19 cellular contexts compared by ENCODE assay signal in the genomic region with DNA sequence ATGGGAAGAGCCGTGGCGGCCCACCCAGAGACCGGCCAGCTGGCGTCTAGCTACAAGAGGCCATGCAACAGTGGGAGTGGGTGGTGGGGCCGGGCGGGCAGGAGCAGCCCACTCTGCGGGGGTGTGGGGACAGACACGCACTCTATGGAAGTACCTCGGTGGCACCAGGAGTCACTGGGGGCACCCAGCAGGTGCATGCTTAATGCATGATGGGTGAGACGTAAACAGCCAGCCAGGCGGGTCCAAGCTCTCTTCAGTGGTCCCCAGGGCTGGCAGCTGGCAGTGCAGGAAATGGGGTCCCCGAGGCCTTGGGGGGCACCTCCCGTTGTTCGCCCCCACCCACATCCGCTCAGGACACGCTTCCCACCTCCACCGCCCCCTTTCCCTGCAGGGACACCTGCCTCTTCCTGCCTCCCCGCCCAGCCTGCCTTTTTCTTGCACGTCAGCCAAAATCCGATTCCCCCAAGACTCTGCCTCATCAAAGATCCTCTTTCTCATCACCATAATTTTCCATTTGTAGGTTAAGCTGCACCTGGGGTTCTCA. TPM values are rescaled to one million over a fixed set of nuclear protein-coding genes. Genes with fewer than 3 reads are reported as not detected.
DNase-seq lines count a peak whose midpoint lies in the region; ATAC-seq and TF ChIP-seq lines count a peak whose summit lies in the region.
"Had no signal": no experiment of that assay in that cellular context is flagged by ENCODE, and none has a peak within 500 bp of the region (broad histone marks: within the 10 kb centered on the region; RNA-seq: fewer than 3 reads in every experiment).

No MANE protein-coding gene starts in this region.

- H3F3A ChIP-seq in Loucy (ENCODE audit: low read depth) = no peaks in the 10 kb centered on the region

- peak overlapping the region; percentile 58 for H3K4me3 Mint-ChIP-seq in stimulated activated memory B cell treated with anti-CD40 and anti-IgM and Interleukin-4, amounts not matched to agents 10 μg/mL and 1 μg/mL and 100 μg/mL, for 72 hours
- H3K4me3 Mint-ChIP-seq: neural crest cell had no signal

- H3K4me3 ChIP-seq in Loucy (ENCODE audit: low read length, poor library complexity, severe bottlenecking) = peak overlapping the region; percentile 11
- H3K4me3 ChIP-seq: GM12878, heart right ventricle had no signal

- ATAC-seq in stimulated activated memory B cell treated with anti-CD40 and anti-IgM and Interleukin-4, amounts not matched to agents 10 μg/mL and 1 μg/mL and 100 μg/mL, for 72 hours = peak; percentile 74
- ATAC-seq in HG03108 (IDR thresholded peaks at IDR 0.05; ENCODE audit: unreplicated experiment) (no peak), esophagus mucosa (no peak), HG02970 (IDR thresholded peaks at IDR 0.05; ENCODE audit: low FRiP score, unreplicated experiment) (no peak)
- ATAC-seq: HCT116, PC-3 had no signal

- no peak for TF ChIP-seq CTCF in Loucy (conservative IDR thresholded peaks at IDR 0.05; ENCODE audit: low read length)

- no peaks in the 10 kb centered on the region for H3K9me3 ChIP-seq in Loucy (ENCODE audit: insufficient read depth, low read depth, low read length)

- no peaks in the 10 kb centered on the region for H3K4me1 ChIP-seq in Loucy (ENCODE audit: insufficient read depth, low read length, poor library complexity, severe bottlenecking)
- H3K4me1 ChIP-seq: Caco-2 had no signal

- H3K27me3 ChIP-seq in Loucy (ENCODE audit: insufficient read depth, low read length, poor library complexity, severe bottlenecking) = no peaks in the 10 kb centered on the region

- peak overlapping the region; percentile 10 for H3K4me2 ChIP-seq in Loucy (ENCODE audit: low read depth, low read length, poor library complexity, severe bottlenecking)

- peak overlapping the region; percentile 82 for H3K27ac Mint-ChIP-seq in stimulated activated memory B cell treated with anti-CD40 and anti-IgM and Interleukin-4, amounts not matched to agents 10 μg/mL and 1 μg/mL and 100 μg/mL, for 72 hours

- H3K9me2 ChIP-seq in Loucy (replicated peaks; ENCODE audit: low read depth, low read length) = no peaks in the 10 kb centered on the region

- peak; percentile 60 for DNase-seq in activated CD8-positive, alpha-beta memory T cell treated with anti-CD3 and anti-CD28 coated beads for 24 hours
- no peak for DNase-seq in activated CD8-positive, alpha-beta memory T cell treated with anti-CD3 and anti-CD28 coated beads, Interleukin-2, amount 50 U/mL, for 48 hours
- DNase-seq in activated naive CD4-positive, alpha-beta T cell treated with anti-CD3 and anti-CD28 coated beads, Interleukin-2, amount 50 U/mL, for 16 hours = peak; percentile 22
- DNase-seq: Caco-2; central memory CD4-positive, alpha-beta T cell; effector CD4-positive, alpha-beta T cell; heart right ventricle; islet precursor cell; NCI-H2029 treated with DMSO at 0.1 percent for 48 hours; PC-3; substantia nigra had no signal

- H3K36me3 Mint-ChIP-seq in stimulated activated memory B cell treated with anti-CD40 and anti-IgM and Interleukin-4, amounts not matched to agents 10 μg/mL and 1 μg/mL and 100 μg/mL, for 72 hours = no peaks in the 10 kb centered on the region

- H3K9ac ChIP-seq in Loucy (ENCODE audit: low read depth, low read length, poor library complexity, severe bottlenecking) = no peak overlapping the region

- H3K4me1 Mint-ChIP-seq in stimulated activated memory B cell treated with anti-CD40 and anti-IgM and Interleukin-4, amounts not matched to agents 10 μg/mL and 1 μg/mL and 100 μg/mL, for 72 hours = peaks cover 33% of the 10 kb centered on the region
- H3K4me1 Mint-ChIP-seq: neural crest cell had no signal

- H3K36me3 ChIP-seq in Loucy (ENCODE audit: insufficient read depth, low read length) = no peaks in the 10 kb centered on the region
- H3K36me3 ChIP-seq: heart right ventricle had no signal

- H3K79me2 ChIP-seq in Loucy (ENCODE audit: insufficient read depth, low read length) = no peaks in the 10 kb centered on the region

- H4K20me1 ChIP-seq in Loucy (ENCODE audit: insufficient read depth, low read length, poor library complexity, severe bottlenecking) = no peaks in the 10 kb centered on the region

- H3K27me3 Mint-ChIP-seq in stimulated activated memory B cell treated with anti-CD40 and anti-IgM and Interleukin-4, amounts not matched to agents 10 μg/mL and 1 μg/mL and 100 μg/mL, for 72 hours = peaks cover 87% of the 10 kb centered on the region

- H3K9me3 Mint-ChIP-seq in stimulated activated memory B cell treated with anti-CD40 and anti-IgM and Interleukin-4, amounts not matched to agents 10 μg/mL and 1 μg/mL and 100 μg/mL, for 72 hours = peaks cover 16% of the 10 kb centered on the region
- H3K9me3 Mint-ChIP-seq: neural crest cell had no signal

- H2AFZ ChIP-seq in Loucy (ENCODE audit: low read length) = peak overlapping the region; percentile 1; the same call in 1 of the 2 replicates

RNA-seq across cellular contexts. Expression of gene PSMG3, which starts 22.5 kb away (rescaled TPM):
- total RNA-seq in esophagus mucosa = 39.8 TPM

RNA-seq across cellular contexts. Expression of gene TMEM184A, which starts 36.4 kb away (rescaled TPM):
- 86.6 TPM for total RNA-seq in esophagus mucosa
- total RNA-seq: neural crest cell had no signal
